ENCODE assay signal across 17 cellular contexts in genomic region chr9:89888677-89889076, GRCh38.
DNase-seq lines count a peak whose midpoint lies in the region; ATAC-seq and TF ChIP-seq lines count a peak whose summit lies in the region.
"Had no signal": no experiment of that assay in that cellular context is flagged by ENCODE, and none has a peak within 500 bp of the region (broad histone marks: within the 10 kb centered on the region; RNA-seq: fewer than 3 reads in every experiment).

No MANE protein-coding gene starts in this region.

- H3K14ac ChIP-seq in mesenchymal stem cell (ENCODE audit: low read length in 2 of 2) = peak overlapping the region in 1 of 2 experiments; percentile 31

- peaks cover 0 to 4% of the 10 kb centered on the region in 2 experiments for H3K27me3 ChIP-seq in mesenchymal stem cell (ENCODE audit: control insufficient read depth in 1 of 2, insufficient read depth in 1 of 2, low read length in 2 of 2)
- H3K27me3 ChIP-seq: BLaER1 treated with 17β-estradiol and CSF1 and Interleukin-3, amounts not matched to agents 10 nM and 100 nM had no signal

- H3K9me3 Mint-ChIP-seq in chondrocyte (ENCODE audit: low read depth) = no peaks in the 10 kb centered on the region
- H3K9me3 Mint-ChIP-seq in natural killer cell treated with Interleukin-12 subunit alpha and Interleukin-12 subunit beta and Interleukin-15 and Interleukin-18, amount 100 ng/mL, for 72 hours = no peaks in the 10 kb centered on the region

- TF ChIP-seq CTCF in chondrocyte (IDR thresholded peaks at IDR 0.05) = no peak

- H3K27ac Mint-ChIP-seq in chondrocyte (ENCODE audit: unreplicated experiment) = no peak overlapping the region
- no peak overlapping the region for H3K27ac Mint-ChIP-seq in natural killer cell treated with Interleukin-12 subunit alpha and Interleukin-12 subunit beta and Interleukin-15 and Interleukin-18, amount 100 ng/mL, for 72 hours
- H3K27ac Mint-ChIP-seq: HFFc6 had no signal

- peaks cover 53% of the 10 kb centered on the region for H3K4me1 Mint-ChIP-seq in chondrocyte (ENCODE audit: low read depth)
- peaks cover 0 to 3% of the 10 kb centered on the region in 2 donors for H3K4me1 Mint-ChIP-seq in natural killer cell treated with Interleukin-12 subunit alpha and Interleukin-12 subunit beta and Interleukin-15 and Interleukin-18, amount 100 ng/mL, for 72 hours (ENCODE audit: low read depth in 2 of 2)

- no peak overlapping the region for H3K4ac ChIP-seq in mesenchymal stem cell (ENCODE audit: low read depth in 1 of 2, low read length in 2 of 2)

- peaks cover 23% of the 10 kb centered on the region for H3K4me1 ChIP-seq in mesenchymal stem cell (ENCODE audit: control insufficient read depth, insufficient read depth, low read depth, low read length)

- H2BK15ac ChIP-seq in mesenchymal stem cell (ENCODE audit: low read depth, poor library complexity, severe bottlenecking) = no peak overlapping the region

- H3K27me3 Mint-ChIP-seq in chondrocyte (ENCODE audit: low read depth) = no peaks in the 10 kb centered on the region
- H3K27me3 Mint-ChIP-seq in natural killer cell treated with Interleukin-12 subunit alpha and Interleukin-12 subunit beta and Interleukin-15 and Interleukin-18, amount 100 ng/mL, for 72 hours = peaks cover 2 to 10% of the 10 kb centered on the region in 2 donors

- no peak overlapping the region for H4K8ac ChIP-seq in mesenchymal stem cell (ENCODE audit: low read length)

- no peak overlapping the region for H3K23ac ChIP-seq in mesenchymal stem cell (ENCODE audit: low read length in 2 of 2)

- H2AFZ ChIP-seq in mesenchymal stem cell (ENCODE audit: low read depth, low read length) = no peak overlapping the region

- H3K4me3 ChIP-seq in mesenchymal stem cell (ENCODE audit: insufficient read depth in 1 of 2, low read depth in 1 of 2, low read length in 2 of 2) = no peak overlapping the region
- H3K4me3 ChIP-seq: BLaER1 treated with 17β-estradiol and CSF1 and Interleukin-3, amounts not matched to agents 10 nM and 100 nM had no signal

- H4K91ac ChIP-seq in mesenchymal stem cell (ENCODE audit: low read length) = no peak overlapping the region

- WGBS in mesenchymal stem cell = 90% methylated on average over 3 of the region's 3 CpGs

- no peak overlapping the region for H2BK12ac ChIP-seq in mesenchymal stem cell (ENCODE audit: low read length in 2 of 2)

- DNase-seq in activated effector memory CD4-positive, alpha-beta T cell treated with anti-CD3 and anti-CD28 coated beads, Interleukin-2, amount 50 U/mL, for 16 hours = peak; percentile 37
- no peak for DNase-seq in activated effector memory CD4-positive, alpha-beta T cell treated with Interleukin-2 at 50 U/mL for 16 hours
- DNase-seq in chondrocyte (ENCODE audit: low spot score) (peak; percentile 11), mesenchymal stem cell (no peak), D341Med (ENCODE audit: low spot score) (no peak)
- no peak for DNase-seq in natural killer cell treated with Interleukin-12 subunit alpha and Interleukin-12 subunit beta and Interleukin-15 and Interleukin-18, amount 100 ng/mL, for 72 hours (ENCODE audit: low spot score)
- DNase-seq: GF-D8, HFFc6, NCI-H1092, NCI-H146, NCI-H2227 treated with DMSO at 0.1 percent for 48 hours, NCI-H524, SIG-M5 had no signal

- no peaks in the 10 kb centered on the region for H3K9me3 ChIP-seq in mesenchymal stem cell (ENCODE audit: control insufficient read depth, low read length)
- H3K9me3 ChIP-seq: BLaER1 treated with 17β-estradiol and CSF1 and Interleukin-3, amounts not matched to agents 10 nM and 100 nM had no signal

- H3K9ac ChIP-seq in mesenchymal stem cell (ENCODE audit: low read length) = no peak overlapping the region
- H3K9ac ChIP-seq: BLaER1 treated with 17β-estradiol and CSF1 and Interleukin-3, amounts not matched to agents 10 nM and 100 nM; KMS-11 had no signal

- H3K27ac ChIP-seq in mesenchymal stem cell (ENCODE audit: low read length, poor library complexity, severe bottlenecking) = no peak overlapping the region
- H3K27ac ChIP-seq: BLaER1 treated with 17β-estradiol and CSF1 and Interleukin-3, amounts not matched to agents 10 nM and 100 nM; KMS-11 had no signal

- no peak overlapping the region for H3K18ac ChIP-seq in mesenchymal stem cell (ENCODE audit: low read depth in 1 of 2, low read length in 2 of 2)

- H2AK5ac ChIP-seq in mesenchymal stem cell (ENCODE audit: low read length, severe bottlenecking) = peak overlapping the region; percentile 1

- H2BK120ac ChIP-seq in mesenchymal stem cell (ENCODE audit: low read depth, low read length) = no peak overlapping the region

- H3K36me3 ChIP-seq in mesenchymal stem cell (ENCODE audit: control insufficient read depth in 1 of 2, insufficient read depth in 2 of 2, low read depth in 1 of 2, low read length in 2 of 2) = no peaks in the 10 kb centered on the region
- H3K36me3 ChIP-seq: BLaER1 treated with 17β-estradiol and CSF1 and Interleukin-3, amounts not matched to agents 10 nM and 100 nM had no signal

- H3K4me3 Mint-ChIP-seq in chondrocyte (ENCODE audit: unreplicated experiment) = no peak overlapping the region
- no peak overlapping the region for H3K4me3 Mint-ChIP-seq in natural killer cell treated with Interleukin-12 subunit alpha and Interleukin-12 subunit beta and Interleukin-15 and Interleukin-18, amount 100 ng/mL, for 72 hours
- H3K4me3 Mint-ChIP-seq: HFFc6 had no signal

- no peak overlapping the region for H2BK5ac ChIP-seq in mesenchymal stem cell (ENCODE audit: low read depth, low read length, poor library complexity, severe bottlenecking)

- no peak overlapping the region for H3K4me2 ChIP-seq in mesenchymal stem cell (ENCODE audit: low read length, poor library complexity, severe bottlenecking)
- H3K4me2 ChIP-seq: BLaER1 treated with 17β-estradiol and CSF1 and Interleukin-3, amounts not matched to agents 10 nM and 100 nM; KMS-11 had no signal

- no peaks in the 10 kb centered on the region for H3K79me1 ChIP-seq in mesenchymal stem cell (replicated peaks; ENCODE audit: low read length, poor library complexity, severe bottlenecking)

- H3K36me3 Mint-ChIP-seq in chondrocyte (ENCODE audit: low read depth) = no peaks in the 10 kb centered on the region
- no peaks in the 10 kb centered on the region for H3K36me3 Mint-ChIP-seq in natural killer cell treated with Interleukin-12 subunit alpha and Interleukin-12 subunit beta and Interleukin-15 and Interleukin-18, amount 100 ng/mL, for 72 hours

- ATAC-seq in GM19467 (IDR thresholded peaks at IDR 0.05; ENCODE audit: unreplicated experiment) (no peak), GM18870 (IDR thresholded peaks at IDR 0.05; ENCODE audit: unreplicated experiment) (no peak)
- ATAC-seq in natural killer cell treated with Interleukin-12 subunit alpha and Interleukin-12 subunit beta and Interleukin-15 and Interleukin-18, amount 100 ng/mL, for 72 hours = no peak

Comparison
In these comparisons a context has a peak if more than half of its experiments do, and no peak if none do; other contexts are left out.
1. DNase-seq: peak in activated effector memory CD4-positive, alpha-beta T cell treated with anti-CD3 and anti-CD28 coated beads, Interleukin-2, amount 50 U/mL, for 16 hours (single experiment) and chondrocyte (single experiment); none in activated effector memory CD4-positive, alpha-beta T cell treated with Interleukin-2 at 50 U/mL for 16 hours (single experiment), mesenchymal stem cell (single experiment), natural killer cell treated with Interleukin-12 subunit alpha and Interleukin-12 subunit beta and Interleukin-15 and Interleukin-18, amount 100 ng/mL, for 72 hours (single experiment) and D341Med (single experiment).